In the genomic region with DNA sequence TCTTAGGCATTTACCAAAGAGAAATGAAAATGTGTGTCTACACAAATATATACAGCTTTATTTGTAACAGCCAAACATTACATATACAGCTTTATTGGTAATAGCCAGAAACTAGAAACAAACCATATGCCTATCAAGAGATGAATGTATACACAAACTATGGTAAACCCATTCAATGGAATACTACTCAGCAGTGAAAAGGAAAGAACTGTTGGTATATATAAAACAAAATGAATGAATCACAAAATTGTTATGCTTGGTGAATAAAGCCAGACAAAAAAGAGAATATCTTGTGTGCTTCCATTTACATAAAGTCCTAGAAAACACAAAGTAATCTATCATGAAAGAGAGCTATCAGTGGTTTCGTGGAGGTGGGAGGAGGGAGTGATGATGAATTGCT, we compare ENCODE assay signal across 8 cellular contexts.
"Had no signal": no experiment of that assay in that cellular context is flagged by ENCODE, and none has a peak within 500 bp of the region (broad histone marks: within the 10 kb centered on the region; RNA-seq: fewer than 3 reads in every experiment).

No MANE protein-coding gene starts in this region.

- FAIRE-seq: G401.6, GM12878, GM12891, GM12892, GM18507, GM19239 had no signal

- H3K4me3 ChIP-seq: GM12878 had no signal

- ATAC-seq: GM12878 had no signal

- DNase-seq: GDM1, GF-D8 had no signal
